Comparison of ENCODE assay signal across 14 cellular contexts in the genomic region with DNA sequence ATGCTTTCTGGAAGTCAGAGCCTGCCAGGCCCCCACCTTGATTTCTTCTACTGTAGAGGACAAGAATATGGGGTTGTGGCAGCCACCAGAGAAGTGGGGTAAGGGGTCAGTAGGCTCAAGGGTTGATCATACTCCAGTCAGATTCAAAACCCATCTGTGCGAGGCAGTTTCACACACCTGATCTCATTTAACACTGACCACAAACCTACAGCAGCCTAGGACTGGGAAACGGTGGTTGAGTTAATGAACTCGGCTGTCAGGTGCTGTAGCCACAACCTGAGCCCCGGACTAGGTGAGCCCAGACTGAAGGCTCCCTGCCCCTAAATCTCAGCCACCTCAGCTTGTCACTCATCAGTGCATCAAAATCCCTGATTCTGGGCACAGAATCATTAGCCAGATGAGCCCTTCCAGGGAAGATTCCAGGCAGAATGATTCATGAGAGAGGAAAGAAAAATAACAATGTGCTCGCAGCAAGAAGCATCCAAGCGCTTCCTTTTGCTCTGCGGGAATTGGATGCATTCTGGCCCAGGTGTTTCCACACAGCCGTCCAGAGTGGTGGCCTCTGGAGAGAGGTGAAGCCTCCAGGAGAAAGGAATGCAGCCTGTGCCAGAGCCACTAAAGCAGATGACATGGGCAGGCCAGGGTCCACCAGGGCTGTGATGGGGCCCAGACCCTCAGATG.
DNase-seq lines count a peak whose midpoint lies in the region; ATAC-seq and TF ChIP-seq lines count a peak whose summit lies in the region.
"Had no signal": no experiment of that assay in that cellular context is flagged by ENCODE, and none has a peak within 500 bp of the region (broad histone marks: within the 10 kb centered on the region; RNA-seq: fewer than 3 reads in every experiment).

No MANE protein-coding gene starts in this region.

- peaks cover 0 to 11% (median 9%) of the 10 kb centered on the region in 3 donors for H3K27me3 Mint-ChIP-seq in immature natural killer cell (ENCODE audit: low read depth in 3 of 3)

- peak; percentile 85 for ATAC-seq in GM18502 (IDR thresholded peaks at IDR 0.05; ENCODE audit: poor library complexity, unreplicated experiment)
- ATAC-seq in GM21526 (IDR thresholded peaks at IDR 0.05; ENCODE audit: low FRiP score, unreplicated experiment): peak; percentile 72
- peak; percentile 68 for ATAC-seq in HG03378 (IDR thresholded peaks at IDR 0.05; ENCODE audit: unreplicated experiment)
- ATAC-seq in foreskin keratinocyte: peak; percentile 19
- ATAC-seq: gastrocnemius medialis, GM23338 had no signal

- H3K4me1 ChIP-seq in foreskin keratinocyte (peaks cover 3% of the 10 kb centered on the region), ascending aorta (no peaks in the 10 kb centered on the region)
- H3K4me1 ChIP-seq: Peyer's patch had no signal

- DNase-seq in foreskin keratinocyte: peak in 1 of 2 donors; percentile 43
- DNase-seq in HPDE6-E6E7 (ENCODE audit: extremely low spot score): no peak
- no peak for DNase-seq in cerebellar nuclear complex (lab: John Stamatoyannopoulos, UW)
- no peak for DNase-seq in ascending aorta (ENCODE audit: low spot score in 2 of 2)
- no peak for DNase-seq in immature natural killer cell
- DNase-seq: adrenal gland; CD8-positive, alpha-beta memory T cell; gastrocnemius medialis; MV-4-11 had no signal

- no peaks in the 10 kb centered on the region for H3K36me3 ChIP-seq in ascending aorta
- H3K36me3 ChIP-seq: adrenal gland, gastrocnemius medialis, Peyer's patch had no signal

- no peak overlapping the region for H3K4me3 ChIP-seq in ascending aorta
- H3K4me3 ChIP-seq: adrenal gland, gastrocnemius medialis, GM23338, Peyer's patch had no signal

- intact Hi-C loops in ascending aorta (cut with DNase I): no loop called here

- H3K27me3 ChIP-seq in foreskin keratinocyte (no peaks in the 10 kb centered on the region), ascending aorta (no peaks in the 10 kb centered on the region)
- H3K27me3 ChIP-seq: adrenal gland, gastrocnemius medialis, Peyer's patch had no signal

- peaks cover 8 to 14% (median 12%) of the 10 kb centered on the region in 3 donors for H3K36me3 Mint-ChIP-seq in immature natural killer cell

- peaks cover 0 to 10% (median 8%) of the 10 kb centered on the region in 6 donors for H3K9me3 Mint-ChIP-seq in immature natural killer cell

- H3K4me1 Mint-ChIP-seq in immature natural killer cell: peaks cover 5 to 10% of the 10 kb centered on the region in 2 donors
- H3K4me1 Mint-ChIP-seq: GM23338 had no signal

- TF ChIP-seq CTCF in foreskin keratinocyte (conservative IDR thresholded peaks at IDR 0.05) (no peak), ascending aorta (IDR thresholded peaks at IDR 0.05) (no peak)

- peaks cover 0 to 6% of the 10 kb centered on the region in 2 donors for H3K9me3 ChIP-seq in ascending aorta
- H3K9me3 ChIP-seq: adrenal gland, gastrocnemius medialis had no signal

- H3K27ac ChIP-seq in foreskin keratinocyte (no peak overlapping the region), ascending aorta (no peak overlapping the region)
- H3K27ac ChIP-seq: adrenal gland, gastrocnemius medialis, Peyer's patch had no signal

- no peak overlapping the region for H3K27ac Mint-ChIP-seq in immature natural killer cell
- H3K27ac Mint-ChIP-seq: CD8-positive, alpha-beta memory T cell; GM23338 had no signal

- H3K4me3 Mint-ChIP-seq in immature natural killer cell: no peak overlapping the region
- H3K4me3 Mint-ChIP-seq: CD8-positive, alpha-beta memory T cell; GM23338 had no signal

Comparison
In these comparisons a context has a peak if more than half of its experiments do, and no peak if none do; other contexts are left out.
1. ATAC-seq: peak in every context shown above with its lines; median percentile 85 in GM18502; 72 in GM21526; 68 in HG03378; 19 in foreskin keratinocyte.